ENCODE assay signal across 25 cellular contexts in the genomic region with DNA sequence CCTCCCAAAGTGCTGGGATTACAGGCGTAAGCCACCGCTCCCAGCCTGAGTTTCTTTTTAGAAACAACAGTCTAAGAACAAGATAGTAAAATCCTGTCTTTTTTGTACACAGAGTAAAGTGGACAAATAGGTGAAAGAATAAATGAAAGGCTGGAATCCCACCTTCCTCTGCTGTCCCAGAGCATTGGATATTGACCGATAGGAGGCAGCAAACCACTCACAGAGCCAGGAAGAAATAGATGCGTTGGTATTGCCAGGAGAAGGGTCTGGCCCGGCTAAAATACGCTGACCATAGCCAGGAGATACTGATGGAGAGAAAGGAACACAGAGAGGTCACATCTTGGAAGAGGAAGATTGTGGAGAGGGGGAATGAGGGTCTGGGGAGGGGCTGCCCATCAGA. TPM values are rescaled to one million over a fixed set of nuclear protein-coding genes. Genes with fewer than 3 reads are reported as not detected.
DNase-seq lines count a peak whose midpoint lies in the region; ATAC-seq, FAIRE-seq and TF ChIP-seq lines count a peak whose summit lies in the region.
"Had no signal": no experiment of that assay in that cellular context is flagged by ENCODE, and none has a peak within 500 bp of the region (broad histone marks: within the 10 kb centered on the region; RNA-seq: fewer than 3 reads in every experiment).

No MANE protein-coding gene starts in this region.

- no peak for TF ChIP-seq POLR2A in GM12878 (IDR thresholded peaks at IDR 0.05; ENCODE audit: low read depth, low read length)

- no peak for ATAC-seq in GM12878
- ATAC-seq: left colon had no signal

- H3K9me3 Mint-ChIP-seq in CD14-positive monocyte, result peaks cover 0 to 4% (median 0%) of the 10 kb centered on the region in 7 donors
- H3K9me3 Mint-ChIP-seq in neural crest cell, result no peaks in the 10 kb centered on the region
- H3K9me3 Mint-ChIP-seq: activated naive CD4-positive, alpha-beta T cell treated with anti-CD3 and anti-CD28 coated beads, Interleukin-2, amount 50 U/mL, for 24 hours; activated T-helper 1 cell treated with anti-CD3 and anti-CD28 coated beads, Interleukin-12 subunit alpha, Interleukin-12 subunit beta, Interleukin-2, Interleukin-4 antibody, amounts not matched to agents 30 ng/mL and 10 ng/mL and 1 ng/mL, durations not matched to agents 14 hours and 24 hours and 36 hours; naive B cell had no signal

- SMC1A ChIA-PET in GM12878 (lab: Charles Lee; ENCODE audit: uncharacterized antibody, unreplicated experiment), result no interaction called here

- in situ Hi-C loops in GM12878 (cut with MboI), result no loop called here

- no peak overlapping the region for H3K4me2 ChIP-seq in GM12878 (ENCODE audit: control insufficient read depth, insufficient read depth)

- CTCF ChIA-PET in GM12878 (lab: Yijun Ruan, JAX), result no interaction called here

- no TSS peak for BruUV-seq in GM12878 (replicated peaks; lab: Mats Ljungman, UMichigan)

- RAD21 ChIA-PET in GM12878 (lab: Charles Lee; ENCODE audit: unreplicated experiment), result no interaction called here

- TF ChIP-seq CTCF in CD14-positive monocyte (IDR thresholded peaks at IDR 0.05) (peak; percentile 36), GM12873 (IDR thresholded peaks at IDR 0.05; ENCODE audit: insufficient read depth, low read depth, low read length, missing control alignments) (peak; percentile 36), GM12878 (IDR thresholded peaks at IDR 0.05 in 2 of 3, conservative IDR thresholded peaks at IDR 0.05 in 1 of 3; ENCODE audit: control insufficient read depth in 2 of 3, extremely low read depth in 1 of 3, insufficient read depth in 1 of 3, low read depth in 3 of 3, low read length in 3 of 3) (peak; percentile 6 to 19 (median 13); a peak in 1 of 6 replicates), neural crest cell (conservative IDR thresholded peaks at IDR 0.05) (peak; percentile 18)

- TF ChIP-seq RAD21 in GM12878 (IDR thresholded peaks at IDR 0.05; ENCODE audit: insufficient read depth, low read depth, low read length), result peak; percentile 41

- H3K27ac ChIP-seq in GM12878 (ENCODE audit: control insufficient read depth, insufficient read depth), result no peak overlapping the region
- H3K27ac ChIP-seq: GM23248 had no signal

- intact Hi-C loops in CD14-positive monocyte (cut with micrococcal nuclease), result no loop called here
- intact Hi-C loops in GM12878 (cut with micrococcal nuclease; ENCODE audit: unreplicated experiment), result no loop called here
- intact Hi-C loops in posterior vena cava (cut with DNase I), result no loop called here

- H3K36me3 ChIP-seq in GM12878 (ENCODE audit: control insufficient read depth in 2 of 2, insufficient read depth in 2 of 2, low read length in 1 of 2), result no peaks in the 10 kb centered on the region

- no peak for DNase-seq in CD14-positive monocyte (ENCODE audit: low spot score)
- DNase-seq in GM12878 (ENCODE audit: low read depth, low spot score), result no peak
- no peak for DNase-seq in neural crest cell (ENCODE audit: low read depth, low spot score)
- no peak for DNase-seq in posterior vena cava (ENCODE audit: low spot score)
- DNase-seq in NCI-H146 (lab: John Stamatoyannopoulos, UW), result no peak
- DNase-seq in RCC 7860 (ENCODE audit: low spot score), result no peak
- DNase-seq: activated CD4-positive, alpha-beta T cell treated with anti-CD3 and anti-CD28 coated beads, Interleukin-2, amount 50 U/mL, for 1 hour; anterior cingulate cortex; C1 segment of cervical spinal cord; Calu3; caudate nucleus; GM23248; left colon; naive B cell; NCI-H2081; NCI-H345; NCI-H774; occipital lobe; small intestine; stimulated activated CD4-positive, alpha-beta T cell treated with anti-CD3 and anti-CD28 coated beads, Interleukin-2, amount 100 ng/mL, for 24 hours; T-helper 9 cell had no signal

- no peak overlapping the region for H2AFZ ChIP-seq in GM12878 (ENCODE audit: control insufficient read depth, low read depth, low read length)
- H2AFZ ChIP-seq: GM23248 had no signal

- no peak overlapping the region for H3K9ac ChIP-seq in GM12878 (ENCODE audit: control insufficient read depth, insufficient read depth, low read length)
- H3K9ac ChIP-seq: GM23248 had no signal

- no peak for TF ChIP-seq EP300 in GM12878 (IDR thresholded peaks at IDR 0.05; ENCODE audit: borderline replicate concordance in 1 of 2, control insufficient read depth in 1 of 2, low read depth in 2 of 2, low read length in 2 of 2)

- H3K4me1 Mint-ChIP-seq in CD14-positive monocyte, result peaks cover 4% of the 10 kb centered on the region
- no peaks in the 10 kb centered on the region for H3K4me1 Mint-ChIP-seq in neural crest cell

- H3K27ac Mint-ChIP-seq in CD14-positive monocyte (no peak overlapping the region), neural crest cell (ENCODE audit: unreplicated experiment) (no peak overlapping the region)
- H3K27ac Mint-ChIP-seq: activated naive CD4-positive, alpha-beta T cell treated with anti-CD3 and anti-CD28 coated beads, Interleukin-2, amount 50 U/mL, for 24 hours; activated T-helper 1 cell treated with anti-CD3 and anti-CD28 coated beads, Interleukin-12 subunit alpha, Interleukin-12 subunit beta, Interleukin-2, Interleukin-4 antibody, amounts not matched to agents 30 ng/mL and 10 ng/mL and 1 ng/mL, durations not matched to agents 14 hours and 24 hours and 36 hours had no signal

- POLR2A ChIA-PET in GM12878 (lab: Charles Lee), result no interaction called here

- 75% methylated on average over 6 of the region's 6 CpGs for WGBS in GM12878 (ENCODE audit: insufficient coverage, insufficient replicate concordance, low lambda C conversion rate, missing lambda C conversion rate)

- no peaks in the 10 kb centered on the region for H3K27me3 ChIP-seq in GM12878 (replicated peaks in 1 of 2; ENCODE audit: control insufficient read depth in 2 of 2, insufficient read depth in 2 of 2, low read length in 1 of 2)

- H3K36me3 Mint-ChIP-seq in CD14-positive monocyte, result no peaks in the 10 kb centered on the region
- H3K36me3 Mint-ChIP-seq in neural crest cell (ENCODE audit: low read depth), result no peaks in the 10 kb centered on the region
- H3K36me3 Mint-ChIP-seq: naive B cell had no signal

- FAIRE-seq in GM12878 (lab: Jason Lieb, UNC) (no peak), RCC 7860 (lab: Jason Lieb, UNC) (no peak)
- FAIRE-seq: small intestine had no signal

- H3K4me3 Mint-ChIP-seq in CD14-positive monocyte (peak overlapping the region in 1 of 2 donors; percentile 13), neural crest cell (no peak overlapping the region)
- H3K4me3 Mint-ChIP-seq: activated naive CD4-positive, alpha-beta T cell treated with anti-CD3 and anti-CD28 coated beads, Interleukin-2, amount 50 U/mL, for 24 hours; activated T-helper 1 cell treated with anti-CD3 and anti-CD28 coated beads, Interleukin-12 subunit alpha, Interleukin-12 subunit beta, Interleukin-2, Interleukin-4 antibody, amounts not matched to agents 30 ng/mL and 10 ng/mL and 1 ng/mL, durations not matched to agents 14 hours and 24 hours and 36 hours had no signal

- H3K4me3 ChIP-seq in GM12878, result no peak overlapping the region
- H3K4me3 ChIP-seq: GM23248 had no signal

- no peaks in the 10 kb centered on the region for H3K79me2 ChIP-seq in GM12878 (ENCODE audit: control insufficient read depth, insufficient read depth, low read length)

- peaks cover 9 to 34% (median 14%) of the 10 kb centered on the region in 3 donors for H3K27me3 Mint-ChIP-seq in CD14-positive monocyte (ENCODE audit: low read depth in 3 of 3)
- H3K27me3 Mint-ChIP-seq in neural crest cell (ENCODE audit: low read depth), result peaks cover 62% of the 10 kb centered on the region

- no peaks in the 10 kb centered on the region for H3K4me1 ChIP-seq in GM12878 (ENCODE audit: control insufficient read depth, insufficient read depth, low read length)

- H4K20me1 ChIP-seq in GM12878 (ENCODE audit: control insufficient read depth, insufficient read depth), result no peaks in the 10 kb centered on the region

- no peaks in the 10 kb centered on the region; the same call in 2 of the 3 replicates for H3K9me3 ChIP-seq in GM12878 (replicated peaks; ENCODE audit: control insufficient read depth, insufficient read depth, low read length)

RNA-seq across cellular contexts. Expression of a gene that starts 11.4 kb away (rescaled TPM):
- polyA plus RNA-seq in CD14-positive monocyte, result 1 to 10 TPM; 5.7 to 8.1 TPM
- total RNA-seq in GM12878 (2013; cell fraction: nucleolus; rRNA removed), result 85.3 and 92.5 TPM in 2 replicates
- 17.4 and 18.6 TPM in 2 replicates for total RNA-seq in GM12878 (2014; rRNA removed)
- total RNA-seq in GM12878 (2014; rRNA removed; fragmentation: Illumina TruSeq; extraction: Trizol), result 17.3 and 19.2 TPM in 2 replicates
- total RNA-seq in GM12878 (2021), result 20.4 and 22.6 TPM in 2 replicates
- 6.4 TPM for polyA plus RNA-seq in GM12878 (2011; ENCODE audit: low read depth)
- 38.1 and 58.1 TPM in 2 replicates for polyA plus RNA-seq in GM12878 (2011; rRNA removed)
- 11.3 and 12.9 TPM in 2 replicates for polyA plus RNA-seq in GM12878 (2011; cell fraction: cytosol; rRNA removed)
- 64.0 and 95.4 TPM in 2 replicates for polyA plus RNA-seq in GM12878 (2011; cell fraction: nucleus; rRNA removed)
- 12.3 and 18.3 TPM in 2 replicates for polyA plus RNA-seq in GM12878 (2012)
- 17.8 and 18.1 TPM in 2 replicates for polyA plus RNA-seq in GM12878 (2014; fragmentation: Illumina TruSeq; extraction: Trizol)
- 1 to 10 TPM; 6.7 to 7.2 TPM for polyA plus RNA-seq in GM12878 (2014; fragmentation: Nextera tagmentation; extraction: Ambion mirVana)
- 11.4 and 16.2 TPM in 2 replicates for polyA plus RNA-seq in GM12878 (2014; rRNA removed)
- 10 to 100 TPM in 1 of 2 experiments, 1 to 10 TPM in 1; 8.7 to 10.1 TPM for polyA plus RNA-seq in GM12878 (2016; fragmentation: Nextera tagmentation; extraction: Ambion mirVana)
- polyA minus RNA-seq in GM12878 (2011; rRNA and poly(A)+ RNA removed), result 23.6 and 35.8 TPM in 2 replicates
- 8.9 and 17.6 TPM in 2 replicates for polyA minus RNA-seq in GM12878 (2011; cell fraction: cytosol; rRNA and poly(A)+ RNA removed)
- polyA minus RNA-seq in GM12878 (2011; cell fraction: nucleus; rRNA and poly(A)+ RNA removed), result 20.7 and 20.9 TPM in 2 replicates
- total RNA-seq in neural crest cell, result 21.9 and 24.6 TPM in 2 replicates
- total RNA-seq in posterior vena cava, result 10 to 100 TPM; 22.6 to 25.0 TPM

RNA-seq across cellular contexts. Expression of a gene that starts 35.8 kb away (rescaled TPM):
- polyA plus RNA-seq in CD14-positive monocyte, result not detected
- total RNA-seq in GM12878 (2013; cell fraction: nucleolus; rRNA removed), result 3.8 and 8.0 TPM in 2 replicates
- total RNA-seq in GM12878 (2014; rRNA removed), result 0.33 and 0.34 TPM in 2 replicates
- total RNA-seq in GM12878 (2014; rRNA removed; fragmentation: Illumina TruSeq; extraction: Trizol), result 0.05 and 0.18 TPM in 2 replicates
- 0.21 TPM in 1 of 2 replicates, not detected in the other for total RNA-seq in GM12878 (2021)
- not detected for polyA plus RNA-seq in GM12878 (2011; ENCODE audit: low read depth)
- 0.20 and 0.33 TPM in 2 replicates for polyA plus RNA-seq in GM12878 (2011; rRNA removed)
- polyA plus RNA-seq in GM12878 (2011; cell fraction: cytosol; rRNA removed), result 0.08 and 0.10 TPM in 2 replicates
- polyA plus RNA-seq in GM12878 (2011; cell fraction: nucleus; rRNA removed), result 0.64 and 0.89 TPM in 2 replicates
- polyA plus RNA-seq in GM12878 (2012), result 0.08 and 0.14 TPM in 2 replicates
- 0.04 TPM in 1 of 2 replicates, not detected in the other for polyA plus RNA-seq in GM12878 (2014; fragmentation: Illumina TruSeq; extraction: Trizol)
- under 1 TPM in 1 of 2 experiments, not detected in 1; 0.07 TPM for polyA plus RNA-seq in GM12878 (2014; fragmentation: Nextera tagmentation; extraction: Ambion mirVana)
- polyA plus RNA-seq in GM12878 (2014; rRNA removed), result 0.09 TPM in 1 of 2 replicates, not detected in the other
- polyA plus RNA-seq in GM12878 (2016; fragmentation: Nextera tagmentation; extraction: Ambion mirVana), result not detected
- polyA minus RNA-seq in GM12878 (2011; rRNA and poly(A)+ RNA removed), result 0.51 TPM in 1 of 2 replicates, not detected in the other
- polyA minus RNA-seq in GM12878 (2011; cell fraction: cytosol; rRNA and poly(A)+ RNA removed), result not detected in 2 replicates
- polyA minus RNA-seq in GM12878 (2011; cell fraction: nucleus; rRNA and poly(A)+ RNA removed), result 0.60 and 3.4 TPM in 2 replicates
- total RNA-seq in neural crest cell, result 0.65 and 0.96 TPM in 2 replicates
- under 1 TPM in 1 of 2 donors, not detected in 1; 0.33 TPM for total RNA-seq in posterior vena cava
- total RNA-seq: GM23248, ureter had no signal
- polyA plus RNA-seq: GM23248 had no signal
